ENCODE assay signal across 8 cellular contexts in the genomic region with DNA sequence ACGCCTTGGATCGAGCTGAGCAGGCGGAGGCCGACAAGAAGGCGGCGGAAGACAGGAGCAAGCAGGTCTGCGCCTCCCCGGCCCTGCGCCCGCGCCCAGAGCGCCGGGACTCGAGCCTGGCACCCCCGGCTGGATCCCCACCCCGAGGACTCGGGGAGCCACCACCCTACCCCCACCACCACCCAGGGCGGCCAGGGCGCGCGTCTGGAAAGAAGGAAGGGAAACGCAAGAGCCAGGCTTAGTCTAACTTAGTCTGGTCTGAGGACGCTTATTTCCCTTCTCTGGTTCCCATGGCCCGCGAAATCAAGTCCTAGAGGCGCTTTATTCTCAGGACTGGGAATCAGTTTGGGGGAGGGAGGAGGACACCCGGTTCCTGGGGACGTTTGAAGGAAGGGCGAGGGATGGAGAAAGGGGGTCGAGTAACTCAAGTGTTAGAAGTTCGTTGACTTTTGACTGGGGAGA. TPM values are rescaled to one million over a fixed set of nuclear protein-coding genes. Genes with fewer than 3 reads are reported as not detected.
A peak's percentile ranks its signal among the peaks of the same experiment; 100 is the strongest.
DNase-seq lines count a peak whose midpoint lies in the region; ATAC-seq and TF ChIP-seq lines count a peak whose summit lies in the region.

No MANE protein-coding gene starts in this region.

- peaks cover 18% of the 10 kb centered on the region for H3K4me1 ChIP-seq in mesodermal cell (ENCODE audit: control insufficient read depth, insufficient read depth, low read length, poor library complexity, severe bottlenecking)
- H3K4me1 ChIP-seq in vagina = peaks cover 17% of the 10 kb centered on the region

- 0 to 1% methylated on average over 11 to 18 of the region's 31 CpGs for WGBS in mesodermal cell (ENCODE audit: insufficient coverage in 2 of 2), 2 experiments

- peaks cover 48% of the 10 kb centered on the region for H3K36me3 ChIP-seq in mesodermal cell (ENCODE audit: control insufficient read depth, insufficient read depth, low read length)
- H3K36me3 ChIP-seq in vagina = no peaks in the 10 kb centered on the region

- no peak for TF ChIP-seq POLR2A in vagina (IDR thresholded peaks at IDR 0.05)

- peak; percentile 0 for ATAC-seq in Right ventricle myocardium inferior
- no peak for ATAC-seq in GM21360 (IDR thresholded peaks at IDR 0.05; ENCODE audit: unreplicated experiment)

- H3K9me3 ChIP-seq in mesodermal cell (ENCODE audit: control insufficient read depth, low read length) (peaks cover 8% of the 10 kb centered on the region), vagina (no peaks in the 10 kb centered on the region)

- DNase-seq in Right ventricle myocardium inferior (ENCODE audit: missing footprints) = no peak
- DNase-seq in cardiac septum (ENCODE audit: low spot score) = no peak
- DNase-seq in dorsolateral prefrontal cortex = peak in 2 of 10 donors; percentile 8 to 11
- DNase-seq in vagina (ENCODE audit: extremely low spot score in 2 of 2) = no peak
- DNase-seq in amniotic stem cell (lab: John Stamatoyannopoulos, UW) = no peak
- DNase-seq in LoVo (ENCODE audit: low spot score) = no peak

- TF ChIP-seq CTCF in dorsolateral prefrontal cortex (IDR thresholded peaks at IDR 0.05 in 54 of 56, conservative IDR thresholded peaks at IDR 0.05 in 2 of 56; ENCODE audit: low read depth in 1 of 56, partially characterized antibody in 56 of 56) = peak in 1 of 56 donors; percentile 1
- TF ChIP-seq CTCF in vagina (IDR thresholded peaks at IDR 0.05) = no peak

- peaks cover 0 to 46% (median 4%) of the 10 kb centered on the region in 45 donors for H3K27me3 ChIP-seq in dorsolateral prefrontal cortex
- no peaks in the 10 kb centered on the region for H3K27me3 ChIP-seq in vagina

- H3K27ac ChIP-seq in dorsolateral prefrontal cortex (peak overlapping the region in 44 of 59 donors; percentile 5 to 90 (median 69)), mesodermal cell (ENCODE audit: low read depth, low read length, severe bottlenecking) (peak overlapping the region; percentile 96), vagina (peak overlapping the region; percentile 86)

- H3K4me3 ChIP-seq in dorsolateral prefrontal cortex (peak overlapping the region; percentile 20 to 95 (median 68)), mesodermal cell (ENCODE audit: extremely low read depth, insufficient read depth, low read length, poor library complexity, severe bottlenecking) (peak overlapping the region; percentile 78), vagina (peak overlapping the region; percentile 70 to 77)

- intact Hi-C loops in Right ventricle myocardium inferior (cut with DNase I) = loop anchor here (1.0 to 5.0 kb wide), 5 partner anchors 86 to 194 kb away; no protein-coding TSS in a partner anchor
- intact Hi-C loops in cardiac septum (cut with DNase I) = loop anchor here (2.0 to 10.0 kb wide), 5 partner anchors 46 to 260 kb away; partner anchors contain the start of gene APH1B
- intact Hi-C loops in dorsolateral prefrontal cortex (cut with DNase I) = loop anchor here in 1 of 2 donors (5.0 to 10.0 kb wide), 2 partner anchors 101 to 232 kb away; partner anchors contain the start of gene APH1B
- intact Hi-C loops in vagina (cut with DNase I) = loop anchor here (5.0 kb wide), 1 partner anchor 49 kb away; no protein-coding TSS in a partner anchor

RNA-seq across cellular contexts. Expression of gene TPM1, which starts 0.4 kb away (rescaled TPM):
- total RNA-seq in Right ventricle myocardium inferior (13,805 TPM), cardiac septum (14,297 TPM), dorsolateral prefrontal cortex (100 to 1,000 TPM in 115 of 120 experiments, 10 to 100 TPM in 5; 59.9 to 249 (median 139) TPM), vagina (498 TPM)
- polyA plus RNA-seq in mesodermal cell (2013, experiment 1 of 2) = 1,311 TPM
- polyA plus RNA-seq in mesodermal cell (2013, experiment 2 of 2) = 1,352 TPM

Comparison
In these comparisons a context has a peak if more than half of its experiments do, and no peak if none do; other contexts are left out.
1. RNA of gene TPM1, which starts 0.4 kb away (total RNA-seq): 14,297 TPM in cardiac septum (single experiment) and 13,805 TPM in Right ventricle myocardium inferior (single experiment); 498 TPM in vagina (single experiment) and 59.9 to 249 TPM in dorsolateral prefrontal cortex; every median in the first group is over 10 times any median in the second.
2. Peak in every context shown above with its lines, with median percentiles within 50 percentile points of each other: H3K27ac ChIP-seq and H3K4me3 ChIP-seq.